ENCODE assay signal across 19 cellular contexts in the genomic region with DNA sequence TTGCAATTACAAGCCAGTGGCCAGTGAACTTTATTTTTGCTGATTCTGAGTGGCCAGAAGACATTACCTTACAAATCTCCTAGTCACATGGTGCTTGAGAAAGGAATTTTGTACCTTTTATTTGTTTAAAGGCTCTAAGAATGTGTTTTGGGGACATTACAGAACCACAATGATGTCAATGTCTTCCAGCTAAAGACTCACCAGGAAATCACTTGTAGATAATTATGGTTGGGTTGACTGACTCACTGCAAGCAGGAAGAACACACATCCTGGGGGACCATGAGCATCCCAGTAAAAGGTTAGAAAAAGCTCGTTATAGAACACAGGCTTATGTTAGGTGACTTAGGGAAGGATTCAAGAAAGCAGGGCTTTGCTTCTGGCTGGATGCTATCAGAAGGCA.
DNase-seq lines count a peak whose midpoint lies in the region; ATAC-seq, FAIRE-seq and TF ChIP-seq lines count a peak whose summit lies in the region.
"Had no signal": no experiment of that assay in that cellular context is flagged by ENCODE, and none has a peak within 500 bp of the region (broad histone marks: within the 10 kb centered on the region; RNA-seq: fewer than 3 reads in every experiment).

No MANE protein-coding gene starts in this region.

- no peaks in the 10 kb centered on the region for H3K36me3 Mint-ChIP-seq in activated T-helper 17 cell treated with anti-CD3 and anti-CD28 coated beads, Interleukin-2, amount 50 U/mL, for 72 hours (ENCODE audit: low read depth)
- H3K36me3 Mint-ChIP-seq: brain had no signal

- H3K27me3 ChIP-seq in esophagus muscularis mucosa, result no peaks in the 10 kb centered on the region
- H3K27me3 ChIP-seq: gastroesophageal sphincter, upper lobe of right lung had no signal

- intact Hi-C loops in esophagus muscularis mucosa (cut with DNase I), result no loop called here

- H3K27ac ChIP-seq in A549 (peak overlapping the region in 1 of 2 experiments; percentile 32; a peak in 2 of 6 replicates), esophagus muscularis mucosa (replicated peaks in 1 of 4) (no peak overlapping the region)
- H3K27ac ChIP-seq: gastroesophageal sphincter, upper lobe of right lung had no signal

- CTCF ChIA-PET in A549 (lab: Yijun Ruan, JAX), result no interaction called here

- no peak overlapping the region for H3K4me2 ChIP-seq in A549

- no peak overlapping the region for H3K4me3 ChIP-seq in A549
- H3K4me3 ChIP-seq in foreskin fibroblast (ENCODE audit: low read depth in 1 of 2, low read length in 2 of 2), result no peak overlapping the region
- H3K4me3 ChIP-seq in esophagus muscularis mucosa, result no peak overlapping the region
- H3K4me3 ChIP-seq: gastroesophageal sphincter, upper lobe of right lung had no signal

- H3K4me3 Mint-ChIP-seq in activated T-helper 17 cell treated with anti-CD3 and anti-CD28 coated beads, Interleukin-2, amount 50 U/mL, for 72 hours, result peak overlapping the region; percentile 61
- H3K4me3 Mint-ChIP-seq: brain, immature natural killer cell had no signal

- POLR2A ChIA-PET in A549 (lab: Yijun Ruan, JAX), result no interaction called here

- H3K9me3 Mint-ChIP-seq in activated T-helper 17 cell treated with anti-CD3 and anti-CD28 coated beads, Interleukin-2, amount 50 U/mL, for 72 hours, result peaks cover 3% of the 10 kb centered on the region

- no peak for TF ChIP-seq RAD21 in A549 (conservative IDR thresholded peaks at IDR 0.05 in 1 of 2, IDR thresholded peaks at IDR 0.05 in 1 of 2)

- TF ChIP-seq EP300 in A549 (IDR thresholded peaks at IDR 0.05) (no peak), esophagus muscularis mucosa (IDR thresholded peaks at IDR 0.05) (no peak)

- no peaks in the 10 kb centered on the region for H3K36me3 ChIP-seq in esophagus muscularis mucosa
- H3K36me3 ChIP-seq: gastroesophageal sphincter, upper lobe of right lung had no signal

- H3K9me3 ChIP-seq in A549 (peaks cover 15% of the 10 kb centered on the region), esophagus muscularis mucosa (no peaks in the 10 kb centered on the region)
- H3K9me3 ChIP-seq: gastroesophageal sphincter, upper lobe of right lung had no signal

- H3K27me3 Mint-ChIP-seq in activated T-helper 17 cell treated with anti-CD3 and anti-CD28 coated beads, Interleukin-2, amount 50 U/mL, for 72 hours, result no peaks in the 10 kb centered on the region
- H3K27me3 Mint-ChIP-seq: brain had no signal

- WGBS in A549 (ENCODE audit: missing lambda C conversion rate), result 27% methylated on average over 1 of the region's 1 CpG
- 50% methylated on average over 1 of the region's 1 CpG for WGBS in esophagus muscularis mucosa

- peaks cover 6% of the 10 kb centered on the region for H3K4me1 Mint-ChIP-seq in activated T-helper 17 cell treated with anti-CD3 and anti-CD28 coated beads, Interleukin-2, amount 50 U/mL, for 72 hours
- H3K4me1 Mint-ChIP-seq: immature natural killer cell had no signal

- peak overlapping the region; percentile 90 for H3K27ac Mint-ChIP-seq in activated T-helper 17 cell treated with anti-CD3 and anti-CD28 coated beads, Interleukin-2, amount 50 U/mL, for 72 hours

- peak in 1 of 2 experiments; percentile 25 for DNase-seq in A549 (ENCODE audit: low read depth in 1 of 2, low spot score in 1 of 2)
- peak; percentile 48 for DNase-seq in EL
- DNase-seq in foreskin fibroblast, result peak; percentile 47 to 49
- no peak for DNase-seq in cerebellar nuclear complex (lab: John Stamatoyannopoulos, UW)
- DNase-seq in esophagus muscularis mucosa (ENCODE audit: extremely low spot score), result no peak
- no peak for DNase-seq in iPS-NIHi7 (ENCODE audit: extremely low spot score)
- no peak for DNase-seq in NCI-H1105 treated with DMSO at 0.1 percent for 48 hours (lab: John Stamatoyannopoulos, UW)
- DNase-seq: activated effector memory CD4-positive, alpha-beta T cell treated with Interleukin-2 at 50 U/mL for 16 hours; effector CD4-positive, alpha-beta T cell; immature natural killer cell; midbrain; NCI-H82; stimulated activated CD4-positive, alpha-beta T cell treated with anti-CD3 and anti-CD28 coated beads, Interleukin-4, amount 100 ng/mL, for 1 hour; upper lobe of right lung had no signal

- FAIRE-seq in A549 (lab: Jason Lieb, UNC), result no peak
- FAIRE-seq: HTR-8/SVneo had no signal

- H3K4me1 ChIP-seq in A549 (peaks cover 16% of the 10 kb centered on the region), esophagus muscularis mucosa (peaks cover 0 to 29% (median 21%) of the 10 kb centered on the region in 4 donors)
- H3K4me1 ChIP-seq: upper lobe of right lung had no signal

- TF ChIP-seq CTCF in A549 (IDR thresholded peaks at IDR 0.05), result no peak
- no peak for TF ChIP-seq CTCF in foreskin fibroblast (IDR thresholded peaks at IDR 0.05; ENCODE audit: low read depth, low read length)
- TF ChIP-seq CTCF in esophagus muscularis mucosa (IDR thresholded peaks at IDR 0.05), result no peak

- TF ChIP-seq POLR2A in A549 (IDR thresholded peaks at IDR 0.05; ENCODE audit: low read length) (no peak), esophagus muscularis mucosa (IDR thresholded peaks at IDR 0.05; ENCODE audit: low read depth) (no peak)

- ATAC-seq in A549, result no peak
- peak; percentile 78 for ATAC-seq in activated T-helper 17 cell treated with anti-CD3 and anti-CD28 coated beads, Interleukin-2, amount 50 U/mL, for 72 hours (replicated peaks)
- ATAC-seq: gastroesophageal sphincter, sciatic nerve, upper lobe of right lung had no signal

TF ChIP-seq in A549, 52 proteins besides CTCF, POLR2A, EP300 and RAD21:
- peak; percentile 23; the same call in 1 of the 2 replicates for TF ChIP-seq JUNB (IDR thresholded peaks at IDR 0.05)
- TF ChIP-seq, protein P1, sequence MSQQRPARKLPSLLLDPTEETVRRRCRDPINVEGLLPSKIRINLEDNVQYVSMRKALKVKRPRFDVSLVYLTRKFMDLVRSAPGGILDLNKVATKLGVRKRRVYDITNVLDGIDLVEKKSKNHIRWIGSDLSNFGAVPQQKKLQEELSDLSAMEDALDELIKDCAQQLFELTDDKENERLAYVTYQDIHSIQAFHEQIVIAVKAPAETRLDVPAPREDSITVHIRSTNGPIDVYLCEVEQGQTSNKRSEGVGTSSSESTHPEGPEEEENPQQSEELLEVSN (IDR thresholded peaks at IDR 0.05; ENCODE audit: borderline replicate concordance, low read depth), result no peak
TF ChIP-seq in A549: peak in this region for 1.

Comparison
In these comparisons a context has a peak if more than half of its experiments do, and no peak if none do; other contexts are left out.
1. DNase-seq: peak in EL (single experiment) and foreskin fibroblast (2 of 2); none in cerebellar nuclear complex (0 of 2), esophagus muscularis mucosa (single experiment), iPS-NIHi7 (single experiment) and NCI-H1105 treated with DMSO at 0.1 percent for 48 hours (single experiment).